Comparison of ENCODE assay signal across 25 cellular contexts in genomic region chr9:132991351-132992300, GRCh38. TPM values are rescaled to one million over a fixed set of nuclear protein-coding genes. Genes with fewer than 3 reads are reported as not detected.
DNase-seq lines count a peak whose midpoint lies in the region; ATAC-seq and TF ChIP-seq lines count a peak whose summit lies in the region.
"Had no signal": no experiment of that assay in that cellular context is flagged by ENCODE, and none has a peak within 500 bp of the region (broad histone marks: within the 10 kb centered on the region; RNA-seq: fewer than 3 reads in every experiment).

No MANE protein-coding gene starts in this region.

- no peaks in the 10 kb centered on the region for H3K27me3 ChIP-seq in endodermal cell (ENCODE audit: control insufficient read depth, insufficient read depth, low read length, poor library complexity, severe bottlenecking)
- H3K27me3 ChIP-seq: ovary had no signal

- no peaks in the 10 kb centered on the region for H3K36me3 Mint-ChIP-seq in activated CD8-positive, alpha-beta memory T cell treated with anti-CD3 and anti-CD28 coated beads, Interleukin-2, amount 10 ng/mL, durations not matched to agents 7 days and 5 days
- no peaks in the 10 kb centered on the region for H3K36me3 Mint-ChIP-seq in endodermal cell (ENCODE audit: low read depth)
- H3K36me3 Mint-ChIP-seq in Calu3 (ENCODE audit: insufficient read depth, unreplicated experiment), result peaks cover 5% of the 10 kb centered on the region
- H3K36me3 Mint-ChIP-seq: brain, type B pancreatic cell had no signal

- peaks cover 25% of the 10 kb centered on the region for H3K4me1 Mint-ChIP-seq in activated CD8-positive, alpha-beta memory T cell treated with anti-CD3 and anti-CD28 coated beads, Interleukin-2, amount 10 ng/mL, durations not matched to agents 7 days and 5 days
- H3K4me1 Mint-ChIP-seq in endodermal cell, result peaks cover 45% of the 10 kb centered on the region
- H3K4me1 Mint-ChIP-seq in Calu3 (ENCODE audit: low read depth, unreplicated experiment), result peaks cover 10% of the 10 kb centered on the region

- peaks cover 2% of the 10 kb centered on the region for H3K9me3 Mint-ChIP-seq in activated CD8-positive, alpha-beta memory T cell treated with anti-CD3 and anti-CD28 coated beads, Interleukin-2, amount 10 ng/mL, durations not matched to agents 7 days and 5 days (ENCODE audit: low read depth)
- H3K9me3 Mint-ChIP-seq in endodermal cell (peaks cover 2% of the 10 kb centered on the region), Calu3 (ENCODE audit: low read depth, unreplicated experiment) (no peaks in the 10 kb centered on the region)
- H3K9me3 Mint-ChIP-seq: nephron, type B pancreatic cell had no signal

- H3K27ac Mint-ChIP-seq in activated CD8-positive, alpha-beta memory T cell treated with anti-CD3 and anti-CD28 coated beads, Interleukin-2, amount 10 ng/mL, durations not matched to agents 7 days and 5 days, result no peak overlapping the region
- H3K27ac Mint-ChIP-seq in endodermal cell (peak overlapping the region; percentile 75), Calu3 (ENCODE audit: unreplicated experiment) (no peak overlapping the region)
- H3K27ac Mint-ChIP-seq: activated T-helper 2 cell treated with anti-CD3 and anti-CD28 coated beads, Interferon-gamma antibody, Interleukin-2, Interleukin-4, amounts not matched to agents 10 μg/mL and 5 μg/mL and 100 μg/mL, durations not matched to agents 14 hours and 24 hours and 36 hours; nephron; type B pancreatic cell had no signal

- WGBS in endodermal cell (ENCODE audit: insufficient coverage in 1 of 2, insufficient read length in 1 of 2), 2 experiments, result 76% methylated on average over 16 of the region's 16 CpGs

- peaks cover 13% of the 10 kb centered on the region for H3K4me1 ChIP-seq in endodermal cell (ENCODE audit: control insufficient read depth, insufficient read depth, low read length)
- H3K4me1 ChIP-seq: A549 had no signal

- no peaks in the 10 kb centered on the region for H3K36me3 ChIP-seq in endodermal cell (ENCODE audit: control insufficient read depth, insufficient read depth, low read length)
- H3K36me3 ChIP-seq: ovary had no signal

- no TSS peak for BruUV-seq in Calu3 (replicated peaks; lab: Mats Ljungman, UMichigan)

- peak; percentile 63 for ATAC-seq in activated CD8-positive, alpha-beta memory T cell treated with anti-CD3 and anti-CD28 coated beads, Interleukin-2, amount 10 ng/mL, durations not matched to agents 7 days and 5 days
- ATAC-seq: A549, left cardiac atrium, right cardiac atrium had no signal

- CTCF ChIA-PET in activated CD8-positive, alpha-beta memory T cell treated with anti-CD3 and anti-CD28 coated beads, Interleukin-2, amount 10 ng/mL, durations not matched to agents 7 days and 5 days (lab: Charles Lee), result interaction anchor here (1.1 to 4.7 kb wide), 6 partner anchors 10 to 167 kb away, joined by 3 to 18 read pairs (median 4); partner anchors contain the start of gene GTF3C5
- CTCF ChIA-PET in Calu3 (lab: Charles Lee), result interaction anchor here (0.5 kb wide), 1 partner anchor 158 kb away, joined by 3 read pairs; no protein-coding TSS in a partner anchor

- peak overlapping the region; percentile 40 for H3K4me3 ChIP-seq in NB4 (ENCODE audit: low read depth, low read length)
- H3K4me3 ChIP-seq in endodermal cell (ENCODE audit: low read length), result no peak overlapping the region
- H3K4me3 ChIP-seq: A549, ovary had no signal

- H3K9ac ChIP-seq in endodermal cell (ENCODE audit: extremely low read depth, low read length, poor library complexity, severe bottlenecking), result no peak overlapping the region

- intact Hi-C loops in Calu3 (cut with micrococcal nuclease; ENCODE audit: unreplicated experiment), result no loop called here

- H3K27me3 Mint-ChIP-seq in activated CD8-positive, alpha-beta memory T cell treated with anti-CD3 and anti-CD28 coated beads, Interleukin-2, amount 10 ng/mL, durations not matched to agents 7 days and 5 days, result peaks cover 45% of the 10 kb centered on the region
- H3K27me3 Mint-ChIP-seq in endodermal cell (ENCODE audit: insufficient read depth) (no peaks in the 10 kb centered on the region), Calu3 (ENCODE audit: unreplicated experiment) (peaks cover 85% of the 10 kb centered on the region)

- no peak overlapping the region for H3K27ac ChIP-seq in endodermal cell (ENCODE audit: low read depth, low read length)
- H3K27ac ChIP-seq: A549, HL-60, ovary had no signal

- no peak for TF ChIP-seq POLR2A in NB4 (IDR thresholded peaks at IDR 0.05; ENCODE audit: extremely low read depth, insufficient read length)

- DNase-seq in activated CD8-positive, alpha-beta memory T cell treated with anti-CD3 and anti-CD28 coated beads, Interleukin-2, amount 10 ng/mL, durations not matched to agents 7 days and 5 days, result peak; percentile 79
- DNase-seq in activated CD8-positive, alpha-beta memory T cell treated with anti-CD3 and anti-CD28 coated beads for 24 hours, result no peak
- DNase-seq in NB4 (ENCODE audit: low read depth) (peak; percentile 95), endodermal cell (peak; percentile 86), retina (peak; percentile 20), NCI-H1930 (lab: John Stamatoyannopoulos, UW) (no peak), Calu3 (no peak), germinal center (ENCODE audit: low spot score) (no peak)
- DNase-seq: activated CD4-positive, alpha-beta T cell treated with anti-CD3 and anti-CD28 coated beads for 4 hours; glutamatergic neuron; left cardiac atrium; mesenchymal stem cell; NCI-H2029; NCI-H345; ovary; right cardiac atrium; SIG-M5; T-helper 1 cell had no signal

- TF ChIP-seq CTCF in NB4 (IDR thresholded peaks at IDR 0.05; ENCODE audit: low read depth, low read length) (no peak), endodermal cell (conservative IDR thresholded peaks at IDR 0.05) (no peak), Calu3 (IDR thresholded peaks at IDR 0.05; ENCODE audit: unreplicated experiment) (no peak)

- no peak overlapping the region for H3K4me3 Mint-ChIP-seq in activated CD8-positive, alpha-beta memory T cell treated with anti-CD3 and anti-CD28 coated beads, Interleukin-2, amount 10 ng/mL, durations not matched to agents 7 days and 5 days
- no peak overlapping the region for H3K4me3 Mint-ChIP-seq in endodermal cell
- H3K4me3 Mint-ChIP-seq in Calu3 (ENCODE audit: low read depth, unreplicated experiment), result no peak overlapping the region
- H3K4me3 Mint-ChIP-seq: brain, nephron, type B pancreatic cell had no signal

- no peaks in the 10 kb centered on the region for H3K9me3 ChIP-seq in endodermal cell (ENCODE audit: control insufficient read depth, low read length)
- H3K9me3 ChIP-seq: A549, ovary had no signal

RNA-seq across cellular contexts. Expression of gene GFI1B, which starts 13.1 kb away (rescaled TPM):
- total RNA-seq in activated CD8-positive, alpha-beta memory T cell treated with anti-CD3 and anti-CD28 coated beads, Interleukin-2, amount 10 ng/mL, durations not matched to agents 7 days and 5 days, result not detected
- total RNA-seq in endodermal cell (under 1 TPM in 1 of 2 donors, not detected in 1; 0.44 TPM), Calu3 (2022) (not detected in 2 replicates)
- polyA plus RNA-seq in endodermal cell (2013, experiment 1 of 2), result not detected
- not detected for polyA plus RNA-seq in endodermal cell (2013, experiment 2 of 2)
- total RNA-seq: activated T-helper 2 cell treated with anti-CD3 and anti-CD28 coated beads, Interferon-gamma antibody, Interleukin-2, Interleukin-4, amounts not matched to agents 10 μg/mL and 5 μg/mL and 100 μg/mL, durations not matched to agents 14 hours and 24 hours and 36 hours; ovary had no signal
- polyA plus RNA-seq: BJ had no signal

RNA-seq across cellular contexts. Expression of gene GTF3C5, which starts 39.2 kb away (rescaled TPM):
- 10 to 100 TPM; 83.8 to 89.0 TPM for total RNA-seq in activated CD8-positive, alpha-beta memory T cell treated with anti-CD3 and anti-CD28 coated beads, Interleukin-2, amount 10 ng/mL, durations not matched to agents 7 days and 5 days
- total RNA-seq in endodermal cell (10 to 100 TPM; 89.7 to 94.6 TPM), Calu3 (2022) (43.7 and 48.4 TPM in 2 replicates)
- 83.2 TPM for polyA plus RNA-seq in endodermal cell (2013, experiment 1 of 2)
- polyA plus RNA-seq in endodermal cell (2013, experiment 2 of 2), result 78.9 TPM

RNA-seq across cellular contexts. Expression of gene TSC1, which starts 47.2 kb away (rescaled TPM):
- total RNA-seq in activated CD8-positive, alpha-beta memory T cell treated with anti-CD3 and anti-CD28 coated beads, Interleukin-2, amount 10 ng/mL, durations not matched to agents 7 days and 5 days, result 10 to 100 TPM; 29.8 to 30.3 TPM
- total RNA-seq in endodermal cell (10 to 100 TPM; 67.8 to 72.9 TPM), Calu3 (2022) (31.7 and 35.9 TPM in 2 replicates)
- 37.9 TPM for polyA plus RNA-seq in endodermal cell (2013, experiment 1 of 2)
- polyA plus RNA-seq in endodermal cell (2013, experiment 2 of 2), result 33.7 TPM

Comparison
In these comparisons a context has a peak if more than half of its experiments do, and no peak if none do; other contexts are left out.
1. DNase-seq: peak in activated CD8-positive, alpha-beta memory T cell treated with anti-CD3 and anti-CD28 coated beads, Interleukin-2, amount 10 ng/mL, durations not matched to agents 7 days and 5 days (single experiment), NB4 (single experiment), endodermal cell (single experiment) and retina (single experiment); none in activated CD8-positive, alpha-beta memory T cell treated with anti-CD3 and anti-CD28 coated beads for 24 hours (single experiment), NCI-H1930 (0 of 2), Calu3 (single experiment) and germinal center (single experiment).